In genomic region chr6:53066059-53066406, GRCh38 we compare ENCODE assay signal across 8 cellular contexts. TPM values are rescaled to one million over a fixed set of nuclear protein-coding genes. Genes with fewer than 3 reads are reported as not detected.
A peak's percentile ranks its signal among the peaks of the same experiment; 100 is the strongest.
DNase-seq lines count a peak whose midpoint lies in the region; ATAC-seq, FAIRE-seq and TF ChIP-seq lines count a peak whose summit lies in the region.

No MANE protein-coding gene starts in this region.

- H3K9me2 ChIP-seq in MM.1S (replicated peaks; ENCODE audit: insufficient read depth, low read length): no peaks in the 10 kb centered on the region

- peak overlapping the region; percentile 82 for H3K27ac Mint-ChIP-seq in stimulated activated memory B cell treated with anti-CD40 and anti-IgM and Interleukin-4, amounts not matched to agents 10 μg/mL and 1 μg/mL and 100 μg/mL, for 72 hours

- no peaks in the 10 kb centered on the region for H3F3A ChIP-seq in MM.1S (ENCODE audit: insufficient read depth, low read length)

- TF ChIP-seq POLR2A in endothelial cell of umbilical vein (IDR thresholded peaks at IDR 0.05; ENCODE audit: low read depth, low read length): no peak

- peak overlapping the region; percentile 82 for H3K9ac ChIP-seq in ES-I3 (ENCODE audit: low read depth, low read length)
- peak overlapping the region; percentile 84; the same call in 1 of the 2 replicates for H3K9ac ChIP-seq in MM.1S (ENCODE audit: low read length)
- H3K9ac ChIP-seq in endothelial cell of umbilical vein (replicated peaks; ENCODE audit: extremely low read depth, insufficient read depth, low read length): peak overlapping the region; percentile 70

- peak overlapping the region; percentile 86 for H3K4me3 ChIP-seq in MM.1S (ENCODE audit: low read length)
- peak overlapping the region; percentile 83 to 87 (median 87) for H3K4me3 ChIP-seq in endothelial cell of umbilical vein (replicated peaks in 1 of 3; ENCODE audit: insufficient read depth in 1 of 3, low read depth in 1 of 3, low read length in 3 of 3)
- peak overlapping the region; percentile 74 for H3K4me3 ChIP-seq in mesodermal cell (ENCODE audit: extremely low read depth, insufficient read depth, low read length, poor library complexity, severe bottlenecking)

- peak overlapping the region; percentile 99 for H3K4me3 Mint-ChIP-seq in stimulated activated memory B cell treated with anti-CD40 and anti-IgM and Interleukin-4, amounts not matched to agents 10 μg/mL and 1 μg/mL and 100 μg/mL, for 72 hours

- BruUV-seq in endothelial cell of umbilical vein (replicated peaks; lab: Mats Ljungman, UMichigan): no TSS peak

- dilution Hi-C loops in endothelial cell of umbilical vein (cut with MboI; ENCODE audit: extremely low pct_ligation_motif_present, low sequenced_read_pairs): no loop called here

- H3K27me3 Mint-ChIP-seq in stimulated activated memory B cell treated with anti-CD40 and anti-IgM and Interleukin-4, amounts not matched to agents 10 μg/mL and 1 μg/mL and 100 μg/mL, for 72 hours: no peaks in the 10 kb centered on the region

- TF ChIP-seq CTCF in MM.1S (IDR thresholded peaks at IDR 0.05; ENCODE audit: low read length): no peak
- no peak for TF ChIP-seq CTCF in endothelial cell of umbilical vein (IDR thresholded peaks at IDR 0.05; ENCODE audit: extremely low read depth in 1 of 2, insufficient read depth in 1 of 2, low read depth in 1 of 2, low read length in 2 of 2)

- CTCF ChIA-PET in endothelial cell of umbilical vein (lab: Charles Lee): interaction anchor here (1.2 to 5.3 kb wide), 5 partner anchors 15 to 419 kb away, joined by 4 to 49 read pairs (median 6); partner anchors contain the start of gene GSTA4

- H3K36me3 ChIP-seq in ES-I3 (ENCODE audit: insufficient read depth, low read length): no peaks in the 10 kb centered on the region
- H3K36me3 ChIP-seq in MM.1S (replicated peaks; ENCODE audit: insufficient read depth, low read length): no peaks in the 10 kb centered on the region
- peaks cover 0 to 2% of the 10 kb centered on the region in 2 experiments for H3K36me3 ChIP-seq in endothelial cell of umbilical vein (ENCODE audit: control insufficient read depth in 2 of 2, extremely low read depth in 1 of 2, insufficient read depth in 2 of 2, low read length in 2 of 2)
- H3K36me3 ChIP-seq in mesodermal cell (ENCODE audit: control insufficient read depth, insufficient read depth, low read length): peaks cover 3% of the 10 kb centered on the region

- no peaks in the 10 kb centered on the region for H3K27me3 ChIP-seq in MM.1S (replicated peaks; ENCODE audit: insufficient read depth, low read length)
- no peaks in the 10 kb centered on the region for H3K27me3 ChIP-seq in endothelial cell of umbilical vein (ENCODE audit: control insufficient read depth in 2 of 2, insufficient read depth in 2 of 2, low read length in 2 of 2)

- H3K4me1 ChIP-seq in ES-I3 (ENCODE audit: insufficient read depth, low read length) (peaks cover 3% of the 10 kb centered on the region; the same call in 1 of the 2 replicates), MM.1S (ENCODE audit: low read length) (peaks cover 20% of the 10 kb centered on the region; the same call in 1 of the 2 replicates), endothelial cell of umbilical vein (ENCODE audit: control insufficient read depth, extremely low read depth, insufficient read depth, low read length) (peaks cover 4% of the 10 kb centered on the region), mesodermal cell (ENCODE audit: control insufficient read depth, insufficient read depth, low read length, poor library complexity, severe bottlenecking) (no peaks in the 10 kb centered on the region)

- POLR2A ChIA-PET in endothelial cell of umbilical vein (lab: Charles Lee): interaction anchor here (0.8 to 1.3 kb wide), 2 partner anchors 72 to 237 kb away, joined by 4 to 5 read pairs; no protein-coding TSS in a partner anchor

- H3K9me3 ChIP-seq in ES-I3 (ENCODE audit: control insufficient read depth, insufficient read depth, low read length) (no peaks in the 10 kb centered on the region), MM.1S (replicated peaks; ENCODE audit: insufficient read depth, low read length) (no peaks in the 10 kb centered on the region), endothelial cell of umbilical vein (replicated peaks; ENCODE audit: control insufficient read depth, insufficient read depth, low read length) (no peaks in the 10 kb centered on the region), mesodermal cell (ENCODE audit: control insufficient read depth, low read length) (no peaks in the 10 kb centered on the region)

- H3K9me1 ChIP-seq in endothelial cell of umbilical vein (replicated peaks; ENCODE audit: control insufficient read depth, extremely low read depth, insufficient read depth, low read length): no peaks in the 10 kb centered on the region

- WGBS in mesodermal cell (ENCODE audit: insufficient coverage in 2 of 2), 2 experiments: 1 to 6% methylated on average over 19 of the region's 19 CpGs

- intact Hi-C loops in endothelial cell of umbilical vein (cut with micrococcal nuclease): no loop called here

- H4K20me1 ChIP-seq in MM.1S (ENCODE audit: insufficient read depth, low read length) (no peaks in the 10 kb centered on the region), endothelial cell of umbilical vein (replicated peaks; ENCODE audit: control insufficient read depth, extremely low read depth, insufficient read depth, low read length) (no peaks in the 10 kb centered on the region)

- DNase-seq in MM.1S (no peak), activated T-cell treated with anti-CD3 and anti-CD28 coated beads for 24 hours (ENCODE audit: low read depth) (peak; percentile 11), endothelial cell of umbilical vein (ENCODE audit: low read depth, low spot score) (peak; percentile 61), NCI-H1436 treated with DMSO at 0.1 percent for 48 hours (lab: John Stamatoyannopoulos, UW) (no peak), DMS153 (lab: John Stamatoyannopoulos, UW) (no peak)

- peak; percentile 60 for FAIRE-seq in endothelial cell of umbilical vein (lab: Jason Lieb, UNC)

- H3K27ac ChIP-seq in MM.1S (ENCODE audit: low read length) (no peak overlapping the region), endothelial cell of umbilical vein (ENCODE audit: insufficient read depth, low read depth, low read length) (no peak overlapping the region), mesodermal cell (ENCODE audit: low read depth, low read length, severe bottlenecking) (no peak overlapping the region)

- H3K79me2 ChIP-seq in MM.1S (ENCODE audit: low read length) (peaks cover 18% of the 10 kb centered on the region), endothelial cell of umbilical vein (ENCODE audit: control insufficient read depth, insufficient read depth, low read length) (peaks cover 18% of the 10 kb centered on the region)

- H3K36me3 Mint-ChIP-seq in stimulated activated memory B cell treated with anti-CD40 and anti-IgM and Interleukin-4, amounts not matched to agents 10 μg/mL and 1 μg/mL and 100 μg/mL, for 72 hours: no peaks in the 10 kb centered on the region

- H3K4me2 ChIP-seq in MM.1S (ENCODE audit: low read depth, low read length): peak overlapping the region; percentile 83
- peak overlapping the region; percentile 50 for H3K4me2 ChIP-seq in endothelial cell of umbilical vein (ENCODE audit: insufficient read depth, low read length)

- H3K4me1 Mint-ChIP-seq in stimulated activated memory B cell treated with anti-CD40 and anti-IgM and Interleukin-4, amounts not matched to agents 10 μg/mL and 1 μg/mL and 100 μg/mL, for 72 hours: peaks cover 41% of the 10 kb centered on the region

- no peak for ATAC-seq in stimulated activated memory B cell treated with anti-CD40 and anti-IgM and Interleukin-4, amounts not matched to agents 10 μg/mL and 1 μg/mL and 100 μg/mL, for 72 hours

- H3K9me3 Mint-ChIP-seq in stimulated activated memory B cell treated with anti-CD40 and anti-IgM and Interleukin-4, amounts not matched to agents 10 μg/mL and 1 μg/mL and 100 μg/mL, for 72 hours: no peaks in the 10 kb centered on the region

- peak overlapping the region; percentile 80 for H2AFZ ChIP-seq in MM.1S (ENCODE audit: low read length)
- H2AFZ ChIP-seq in endothelial cell of umbilical vein (ENCODE audit: low read depth, low read length): peak overlapping the region; percentile 93

TF ChIP-seq in endothelial cell of umbilical vein, 7 proteins besides CTCF, POLR2A, EP300 and RAD21:
- TF ChIP-seq FOS (IDR thresholded peaks at IDR 0.05; ENCODE audit: borderline replicate concordance, insufficient read depth, low read length) (no peak), MAX (IDR thresholded peaks at IDR 0.05; ENCODE audit: insufficient read depth, insufficient read length) (no peak)

RNA-seq across cellular contexts. Expression of gene FBXO9, which starts 0.8 kb away (rescaled TPM):
- 58.9 and 67.3 TPM in 2 replicates for total RNA-seq in endothelial cell of umbilical vein
- polyA plus RNA-seq in endothelial cell of umbilical vein: 48.1 and 63.5 TPM in 2 replicates
- polyA plus RNA-seq in endothelial cell of umbilical vein (2011; cell fraction: cytosol; rRNA removed): 30.5 and 46.4 TPM in 2 replicates
- polyA plus RNA-seq in endothelial cell of umbilical vein (2011; cell fraction: nucleus; rRNA removed): 142 and 143 TPM in 2 replicates
- 28.1 and 47.1 TPM in 2 replicates for polyA plus RNA-seq in endothelial cell of umbilical vein (2012)
- polyA minus RNA-seq in endothelial cell of umbilical vein: 66.1 and 77.9 TPM in 2 replicates
- polyA minus RNA-seq in endothelial cell of umbilical vein (2011; cell fraction: cytosol; rRNA and poly(A)+ RNA removed): 36.6 TPM
- polyA minus RNA-seq in endothelial cell of umbilical vein (2011; cell fraction: nucleus; rRNA and poly(A)+ RNA removed): 30.5 and 45.9 TPM in 2 replicates
- 33.1 TPM for polyA plus RNA-seq in mesodermal cell (2013, experiment 1 of 2)
- 36.1 TPM for polyA plus RNA-seq in mesodermal cell (2013, experiment 2 of 2)

RNA-seq across cellular contexts. Expression of gene CILK1, which starts 4.4 kb away (rescaled TPM):
- total RNA-seq in endothelial cell of umbilical vein: 9.0 and 9.3 TPM in 2 replicates
- polyA plus RNA-seq in endothelial cell of umbilical vein: 4.2 and 5.1 TPM in 2 replicates
- 5.1 and 5.2 TPM in 2 replicates for polyA plus RNA-seq in endothelial cell of umbilical vein (2011; cell fraction: cytosol; rRNA removed)
- polyA plus RNA-seq in endothelial cell of umbilical vein (2011; cell fraction: nucleus; rRNA removed): 6.1 and 6.3 TPM in 2 replicates
- polyA plus RNA-seq in endothelial cell of umbilical vein (2012): 3.8 and 5.4 TPM in 2 replicates
- polyA minus RNA-seq in endothelial cell of umbilical vein: 7.1 and 7.7 TPM in 2 replicates
- 4.6 TPM for polyA minus RNA-seq in endothelial cell of umbilical vein (2011; cell fraction: cytosol; rRNA and poly(A)+ RNA removed)
- polyA minus RNA-seq in endothelial cell of umbilical vein (2011; cell fraction: nucleus; rRNA and poly(A)+ RNA removed): 3.9 and 5.4 TPM in 2 replicates
- polyA plus RNA-seq in mesodermal cell (2013, experiment 1 of 2): 9.2 TPM
- polyA plus RNA-seq in mesodermal cell (2013, experiment 2 of 2): 9.7 TPM

Comparison
In these comparisons a context has a peak if more than half of its experiments do, and no peak if none do; other contexts are left out.
1. DNase-seq: peak in activated T-cell treated with anti-CD3 and anti-CD28 coated beads for 24 hours (single experiment) and endothelial cell of umbilical vein (single experiment); none in MM.1S (single experiment), NCI-H1436 treated with DMSO at 0.1 percent for 48 hours (single experiment) and DMS153 (single experiment).
2. Peak in every context shown above with its lines, with median percentiles within 50 percentile points of each other: H3K9ac ChIP-seq and H3K4me3 ChIP-seq.